ENCODE assay signal across 8 cellular contexts in the genomic region with DNA sequence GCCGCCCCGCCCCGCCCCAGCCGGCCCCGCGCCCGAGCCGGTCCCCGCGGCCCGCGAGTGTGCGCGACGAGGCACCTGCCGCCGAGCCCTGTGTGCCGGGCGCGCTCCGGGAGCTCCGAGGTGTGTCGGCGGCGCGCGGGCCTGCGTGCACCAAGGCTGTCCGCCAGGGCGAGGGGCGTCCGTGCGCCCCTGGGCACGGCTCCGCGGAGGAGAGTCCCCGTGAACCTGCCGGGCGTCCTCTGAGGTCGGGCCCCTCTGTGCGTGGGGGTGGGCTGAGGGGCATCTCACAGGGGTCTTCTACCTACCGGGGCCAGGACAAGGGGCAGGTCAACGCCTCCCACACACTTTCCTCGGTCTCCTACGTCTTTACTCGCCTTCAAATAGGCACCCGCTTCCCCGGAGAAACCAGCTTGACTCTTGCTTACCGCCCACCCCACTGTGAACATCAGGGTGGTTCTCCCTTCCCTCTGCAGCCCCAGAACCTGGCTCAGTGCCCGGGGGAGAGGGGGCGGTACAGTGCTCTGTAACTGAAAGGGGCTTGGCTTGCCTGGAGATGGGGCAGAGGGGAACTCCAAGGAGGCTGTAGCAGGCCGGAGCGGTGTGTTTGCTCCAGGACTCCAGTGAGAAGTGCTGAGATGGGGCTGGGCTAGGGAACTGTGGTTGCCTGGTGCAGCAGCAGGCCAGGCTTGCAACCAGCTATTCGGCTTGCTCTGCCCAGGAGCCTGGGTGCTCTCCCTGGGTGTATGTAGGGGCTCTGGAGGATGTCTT. TPM values are rescaled to one million over a fixed set of nuclear protein-coding genes. Genes with fewer than 3 reads are reported as not detected.
A peak's percentile ranks its signal among the peaks of the same experiment; 100 is the strongest.
DNase-seq lines count a peak whose midpoint lies in the region; TF ChIP-seq lines count a peak whose summit lies in the region.

Gene SAMD10 (minus strand): TSS at position 94 of the 768 bp plus-strand sequence. CDS start 175 bp downstream, outside the sequence.

- peaks cover 8% of the 10 kb centered on the region for H3K4me1 Mint-ChIP-seq in glutamatergic neuron (ENCODE audit: low read depth, unreplicated experiment)

- peaks cover 7% of the 10 kb centered on the region for H3K9me3 Mint-ChIP-seq in glutamatergic neuron (ENCODE audit: unreplicated experiment)

- peak; percentile 30 to 64 for DNase-seq in NCI-H524 (lab: John Stamatoyannopoulos, UW)
- no peak for DNase-seq in NCI-H524 treated with DMSO at 0.1 percent for 48 hours (lab: John Stamatoyannopoulos, UW)
- peak in 69 of 76 experiments; percentile 14 to 82 (median 57) for DNase-seq in HUDEP-2 (lab: John Stamatoyannopoulos, UW; ENCODE audit: unreplicated experiment in 76 of 76)
- DNase-seq in RPMI7951 (ENCODE audit: low read depth), result peak; percentile 49
- peak; percentile 91 for DNase-seq in activated effector memory CD4-positive, alpha-beta T cell treated with anti-CD3 and anti-CD28 coated beads, Interleukin-2, amount 50 U/mL, for 16 hours
- peak; percentile 62 for DNase-seq in glutamatergic neuron
- no peak for DNase-seq in T1000 (lab: John Stamatoyannopoulos, UW)

- peak within 1 kb of the TSS; percentile 28 for H3K27ac ChIP-seq in rectal smooth muscle tissue (ENCODE audit: low read depth, low read length)

- H3K9ac ChIP-seq in rectal smooth muscle tissue (ENCODE audit: low read length), result no peak within 1 kb of the TSS

- H3K27me3 ChIP-seq in rectal smooth muscle tissue (ENCODE audit: control insufficient read depth, insufficient read depth, low read length), result no peaks in the 10 kb centered on the region

- H3K4me3 Mint-ChIP-seq in glutamatergic neuron (ENCODE audit: unreplicated experiment), result peak within 1 kb of the TSS; percentile 94

- no peak within 1 kb of the TSS for H3K27ac Mint-ChIP-seq in glutamatergic neuron (ENCODE audit: unreplicated experiment)

- peak within 1 kb of the TSS; percentile 72 for H3K4me3 ChIP-seq in rectal smooth muscle tissue (ENCODE audit: low read length)

- peaks cover 14% of the 10 kb centered on the region for H3K27me3 Mint-ChIP-seq in glutamatergic neuron (ENCODE audit: unreplicated experiment)

- TF ChIP-seq CTCF in glutamatergic neuron (IDR thresholded peaks at IDR 0.05; ENCODE audit: partially characterized antibody, unreplicated experiment), result peak; percentile 12

- peaks cover 4% of the 10 kb centered on the region for H3K4me1 ChIP-seq in rectal smooth muscle tissue (ENCODE audit: control insufficient read depth, insufficient read depth, low read length)

- H3K36me3 Mint-ChIP-seq in glutamatergic neuron (ENCODE audit: unreplicated experiment), result no peaks in the 10 kb centered on the region

- peaks cover 5% of the 10 kb centered on the region for H3K36me3 ChIP-seq in rectal smooth muscle tissue (ENCODE audit: control insufficient read depth, insufficient read depth, low read length)

RNA-seq across cellular contexts. Expression of gene SAMD10, which starts in this region (rescaled TPM):
- 1.6 and 1.9 TPM in 2 replicates for total RNA-seq in RPMI7951 (2014; rRNA removed; shearing (Covaris generic))
- 3.1 TPM for total RNA-seq in glutamatergic neuron (ENCODE audit: unreplicated experiment)

Comparison
In these comparisons a context has a peak if more than half of its experiments do, and no peak if none do; other contexts are left out.
1. DNase-seq: peak in NCI-H524 (2 of 2), HUDEP-2 (69 of 76), RPMI7951 (single experiment), activated effector memory CD4-positive, alpha-beta T cell treated with anti-CD3 and anti-CD28 coated beads, Interleukin-2, amount 50 U/mL, for 16 hours (single experiment) and glutamatergic neuron (single experiment); none in NCI-H524 treated with DMSO at 0.1 percent for 48 hours (single experiment) and T1000 (single experiment).